2 cellular contexts compared by ENCODE assay signal in genomic region chr20:21419147-21419546, GRCh38. TPM values are rescaled to one million over a fixed set of nuclear protein-coding genes. Genes with fewer than 3 reads are reported as not detected.
"Had no signal": no experiment of that assay in that cellular context is flagged by ENCODE, and none has a peak within 500 bp of the region (broad histone marks: within the 10 kb centered on the region; RNA-seq: fewer than 3 reads in every experiment).

No MANE protein-coding gene starts in this region.

RNA-seq across cellular contexts. Expression of gene NKX2-4, which starts 21.8 kb away (rescaled TPM):
- total RNA-seq: G401, GM12878 had no signal
